9 cellular contexts compared by ENCODE assay signal in genomic region chr15:67126551-67127333, GRCh38.
DNase-seq lines count a peak whose midpoint lies in the region; TF ChIP-seq lines count a peak whose summit lies in the region.
"Had no signal": no experiment of that assay in that cellular context is flagged by ENCODE, and none has a peak within 500 bp of the region (broad histone marks: within the 10 kb centered on the region; RNA-seq: fewer than 3 reads in every experiment).

No MANE protein-coding gene starts in this region.

- peaks cover 16% of the 10 kb centered on the region for H3K4me1 Mint-ChIP-seq in Caco-2 (ENCODE audit: low read depth, unreplicated experiment)

- POLR2A ChIA-PET in Caco-2 (lab: Charles Lee) = interaction anchor here (0.6 kb wide), 1 partner anchor 24 kb away, joined by 4 read pairs; no protein-coding TSS in a partner anchor

- H3K27ac ChIP-seq in effector memory CD4-positive, alpha-beta T cell (ENCODE audit: insufficient read depth, low read length, poor library complexity, severe bottlenecking) = peak overlapping the region; percentile 4

- H3K9me3 ChIP-seq in Caco-2 = no peaks in the 10 kb centered on the region
- H3K9me3 ChIP-seq in effector memory CD4-positive, alpha-beta T cell (ENCODE audit: control insufficient read depth, low read length) = no peaks in the 10 kb centered on the region

- CTCF ChIA-PET in Caco-2 (lab: Charles Lee) = no interaction called here

- H3K27me3 ChIP-seq in Caco-2 (replicated peaks; ENCODE audit: control insufficient read depth, insufficient read depth, low read length) = no peaks in the 10 kb centered on the region
- no peaks in the 10 kb centered on the region for H3K27me3 ChIP-seq in effector memory CD4-positive, alpha-beta T cell (replicated peaks; ENCODE audit: control insufficient read depth, insufficient read depth, low read length, poor library complexity, severe bottlenecking)

- no peaks in the 10 kb centered on the region for H3K9me3 Mint-ChIP-seq in Caco-2 (ENCODE audit: unreplicated experiment)

- TF ChIP-seq CTCF in Caco-2 (IDR thresholded peaks at IDR 0.05; ENCODE audit: insufficient read depth in 1 of 2, low read depth in 1 of 2, low read length in 1 of 2, severe bottlenecking in 1 of 2, unreplicated experiment in 1 of 2) = no peak

- intact Hi-C loops in Caco-2 (cut with micrococcal nuclease; ENCODE audit: unreplicated experiment) = loop anchor here (1.0 kb wide), 1 partner anchor 10 kb away; no protein-coding TSS in a partner anchor
- intact Hi-C loops in posterior vena cava (cut with DNase I) = loop anchor here in 1 of 2 donors (5.0 kb wide), 1 partner anchor 79 kb away; no protein-coding TSS in a partner anchor

- DNase-seq in Caco-2 (peak in 1 of 2 experiments; percentile 47), NCI-H146 treated with DMSO at 0.1 percent for 48 hours (lab: John Stamatoyannopoulos, UW; ENCODE audit: unreplicated experiment) (peak; percentile 67), posterior vena cava (ENCODE audit: low spot score) (peak; percentile 63), medulla oblongata (ENCODE audit: extremely low spot score) (no peak), NCI-H82 treated with DMSO at 0.1 percent for 48 hours (lab: John Stamatoyannopoulos, UW; ENCODE audit: unreplicated experiment) (no peak), GOT3 (lab: John Stamatoyannopoulos, UW) (no peak)
- no peak for DNase-seq in effector memory CD4-positive, alpha-beta T cell
- DNase-seq in stimulated activated CD8-positive, alpha-beta memory T cell treated with anti-CD3 and anti-CD28 coated beads, Interleukin-4, amount 100 ng/mL, for 48 hours = no peak
- DNase-seq: NCI-H1048 had no signal

- BruUV-seq in Caco-2 (replicated peaks; lab: Mats Ljungman, UMichigan) = no TSS peak

- H3K4me3 ChIP-seq in Caco-2 (ENCODE audit: low read depth, low read length) = no peak overlapping the region
- no peak overlapping the region for H3K4me3 ChIP-seq in effector memory CD4-positive, alpha-beta T cell (ENCODE audit: insufficient read depth, low read depth, low read length, poor library complexity, severe bottlenecking)

- H3K36me3 Mint-ChIP-seq in Caco-2 (ENCODE audit: insufficient read depth, unreplicated experiment) = peaks cover 13% of the 10 kb centered on the region

- H3K27ac Mint-ChIP-seq in Caco-2 (ENCODE audit: unreplicated experiment) = peak overlapping the region; percentile 43

- H3K4me1 ChIP-seq in Caco-2 = peaks cover 39% of the 10 kb centered on the region
- H3K4me1 ChIP-seq in effector memory CD4-positive, alpha-beta T cell (ENCODE audit: control insufficient read depth, insufficient read depth, low read length, poor library complexity, severe bottlenecking) = peaks cover 23% of the 10 kb centered on the region

- no peaks in the 10 kb centered on the region for H3K36me3 ChIP-seq in Caco-2 (ENCODE audit: control insufficient read depth, insufficient read depth, low read length)
- peaks cover 4% of the 10 kb centered on the region for H3K36me3 ChIP-seq in effector memory CD4-positive, alpha-beta T cell (ENCODE audit: control insufficient read depth, insufficient read depth, low read length)

- H3K27me3 Mint-ChIP-seq in Caco-2 (ENCODE audit: insufficient read depth, unreplicated experiment) = no peaks in the 10 kb centered on the region

- no peak overlapping the region for H3K4me3 Mint-ChIP-seq in Caco-2 (ENCODE audit: unreplicated experiment)

Comparison
In these comparisons a context has a peak if more than half of its experiments do, and no peak if none do; other contexts are left out.
1. DNase-seq: peak in NCI-H146 treated with DMSO at 0.1 percent for 48 hours (single experiment) and posterior vena cava (single experiment); none in effector memory CD4-positive, alpha-beta T cell (0 of 3), stimulated activated CD8-positive, alpha-beta memory T cell treated with anti-CD3 and anti-CD28 coated beads, Interleukin-4, amount 100 ng/mL, for 48 hours (single experiment), medulla oblongata (single experiment), NCI-H82 treated with DMSO at 0.1 percent for 48 hours (single experiment) and GOT3 (single experiment).